Comparison of ENCODE assay signal across 12 cellular contexts in the genomic region with DNA sequence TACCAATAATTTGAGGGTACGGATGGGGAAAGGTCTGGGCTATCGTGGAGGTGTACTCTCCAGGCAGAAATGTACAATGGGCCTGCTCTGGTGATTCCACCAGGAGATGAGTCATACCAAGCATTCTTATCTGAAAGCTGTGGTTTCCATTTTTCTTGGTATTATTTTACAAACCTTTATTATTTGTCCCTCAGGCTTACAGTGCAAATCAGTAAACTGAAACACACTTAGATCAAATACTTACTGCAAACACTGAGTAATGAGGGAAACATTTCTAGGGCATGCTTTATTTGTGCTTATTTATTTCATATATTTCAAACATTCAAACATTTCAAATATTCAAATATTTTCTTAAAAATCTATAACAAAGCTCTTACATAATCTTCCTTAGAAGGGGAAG.
DNase-seq lines count a peak whose midpoint lies in the region; ATAC-seq, FAIRE-seq and TF ChIP-seq lines count a peak whose summit lies in the region.
"Had no signal": no experiment of that assay in that cellular context is flagged by ENCODE, and none has a peak within 500 bp of the region (broad histone marks: within the 10 kb centered on the region; RNA-seq: fewer than 3 reads in every experiment).

No MANE protein-coding gene starts in this region.

- CTCF ChIA-PET in K562 (lab: Yijun Ruan, JAX; ENCODE audit: low intra/inter-chr PET ratio) = no interaction called here

- no peaks in the 10 kb centered on the region for H3K79me2 ChIP-seq in K562 (ENCODE audit: control insufficient read depth, insufficient read depth, low read length)

- no peaks in the 10 kb centered on the region for H3K36me3 ChIP-seq in K562 (ENCODE audit: control insufficient read depth, insufficient read depth, low read length)
- no peaks in the 10 kb centered on the region for H3K36me3 ChIP-seq in testis (ENCODE audit: low read depth, missing control alignments)
- H3K36me3 ChIP-seq: thoracic aorta had no signal

- TF ChIP-seq RAD21 in K562 (CRISPR knock-in tag; conservative IDR thresholded peaks at IDR 0.05 in 1 of 2, IDR thresholded peaks at IDR 0.05 in 1 of 2) = no peak

- peak; percentile 62; the same call in 1 of the 2 replicates for TF ChIP-seq EP300 in K562 (IDR thresholded peaks at IDR 0.05; ENCODE audit: low read length)

- no peak overlapping the region for H2AFZ ChIP-seq in K562 (ENCODE audit: low read depth, low read length)

- TF ChIP-seq CTCF in GM20000 (IDR thresholded peaks at IDR 0.05; ENCODE audit: extremely low read depth, missing control alignments) (no peak), K562 (IDR thresholded peaks at IDR 0.05 in 2 of 3, conservative IDR thresholded peaks at IDR 0.05 in 1 of 3; ENCODE audit: insufficient read depth in 2 of 3, low read depth in 1 of 3, low read length in 3 of 3) (no peak), testis (IDR thresholded peaks at IDR 0.05) (no peak)

- intact Hi-C loops in K562 (cut with micrococcal nuclease) (no loop called here), testis (cut with DNase I; ENCODE audit: low total_unique reads) (no loop called here)

- H3K9me3 ChIP-seq in K562 (replicated peaks; ENCODE audit: control insufficient read depth, insufficient read depth, low read depth, low read length) = no peaks in the 10 kb centered on the region
- H3K9me3 ChIP-seq in testis = no peaks in the 10 kb centered on the region
- H3K9me3 ChIP-seq: thoracic aorta had no signal

- no TSS peak for BruUV-seq in K562 (replicated peaks; lab: Mats Ljungman, UMichigan)

- H3K4me3 ChIP-seq in K562 = no peak overlapping the region
- H3K4me3 ChIP-seq in testis = no peak overlapping the region
- H3K4me3 ChIP-seq: thoracic aorta had no signal

- H3K4me2 ChIP-seq in K562 (ENCODE audit: insufficient read depth, low read length) = no peak overlapping the region

- ATAC-seq in HG03354 (IDR thresholded peaks at IDR 0.05; ENCODE audit: poor library complexity, severe bottlenecking, unreplicated experiment) (peak; percentile 87), K562 (peak; percentile 84)

- TF ChIP-seq POLR2A in K562 (conservative IDR thresholded peaks at IDR 0.05) (no peak), testis (IDR thresholded peaks at IDR 0.05) (no peak)

- H3K27ac ChIP-seq in K562 (ENCODE audit: extremely low read depth, low read depth, low read length) = peak overlapping the region; percentile 79; the same call in 2 of the 3 replicates
- no peak overlapping the region for H3K27ac ChIP-seq in testis

- peak; percentile 47 for DNase-seq in COLO829 (ENCODE audit: low spot score)
- peak; percentile 26 for DNase-seq in GM20000 (ENCODE audit: low spot score)
- peak; percentile 28 to 70 (median 41) for DNase-seq in K562 (ENCODE audit: extremely low read depth in 1 of 4, low spot score in 3 of 4)
- no peak for DNase-seq in testis
- no peak for DNase-seq in NCI-H524 (lab: John Stamatoyannopoulos, UW)
- no peak for DNase-seq in COLO668 (lab: John Stamatoyannopoulos, UW; ENCODE audit: unreplicated experiment)
- no peak for DNase-seq in cortex of kidney (lab: John Stamatoyannopoulos, UW)
- DNase-seq: activated naive CD8-positive, alpha-beta T cell treated with anti-CD3 and anti-CD28 coated beads for 36 hours; NCI-H524 treated with DMSO at 0.1 percent for 48 hours had no signal

- no peaks in the 10 kb centered on the region for H3K27me3 ChIP-seq in K562 (ENCODE audit: control insufficient read depth in 2 of 2, insufficient read depth in 2 of 2, low read length in 2 of 2)
- H3K27me3 ChIP-seq in testis = no peaks in the 10 kb centered on the region

- no peak overlapping the region for H3K9ac ChIP-seq in K562 (ENCODE audit: insufficient read depth in 1 of 2, low read depth in 2 of 2, low read length in 2 of 2)

- in situ Hi-C loops in K562 (cut with MboI) = no loop called here

- no peaks in the 10 kb centered on the region for H4K20me1 ChIP-seq in K562 (replicated peaks; ENCODE audit: control insufficient read depth, insufficient read depth, low read length)

- peak; percentile 54 for FAIRE-seq in K562 (lab: Jason Lieb, UNC)
- FAIRE-seq: G401.6 had no signal

- H3K9me1 ChIP-seq in K562 (ENCODE audit: control insufficient read depth, insufficient read depth, low read length) = no peaks in the 10 kb centered on the region

- POLR2A ChIA-PET in K562 (lab: Yijun Ruan, JAX) = interaction anchor here (1.2 kb wide), 1 partner anchor 19 kb away, joined by 3 read pairs; no protein-coding TSS in a partner anchor

- WGBS in K562 (ENCODE audit: insufficient coverage, low coverage, missing lambda C conversion rate) = 0% methylated on average over 2 of the region's 2 CpGs
- 90 to 93% methylated on average over 2 of the region's 2 CpGs for WGBS in testis, 2 donors

- H3K4me1 ChIP-seq in K562 (replicated peaks in 1 of 2; ENCODE audit: control insufficient read depth in 2 of 2, insufficient read depth in 2 of 2, low read length in 2 of 2) (peaks cover 0 to 18% of the 10 kb centered on the region in 2 experiments; a peak in 4 of 5 replicates), testis (no peaks in the 10 kb centered on the region)

TF ChIP-seq in K562, 482 proteins besides CTCF, POLR2A, EP300 and RAD21 (continues in another document):
- TF ChIP-seq NFE2 (IDR thresholded peaks at IDR 0.05; ENCODE audit: low read depth) (peak; percentile 55), POLR2H (tag; IDR thresholded peaks at IDR 0.05; ENCODE audit: low read depth) (peak; percentile 50), MAFG (tag; conservative IDR thresholded peaks at IDR 0.05) (0 out of 2 replicates have a peak, but pooled peaks have one; percentile 18), TARDBP (IDR thresholded peaks at IDR 0.05) (no peak), TEAD1 (CRISPR knock-in tag; IDR thresholded peaks at IDR 0.05) (peak in 1 of 2 experiments; percentile 71; a peak in 2 of 4 replicates), SMAD4 (CRISPR knock-in tag; conservative IDR thresholded peaks at IDR 0.05) (peak; percentile 41), FOXK1 (CRISPR knock-in tag; IDR thresholded peaks at IDR 0.05; ENCODE audit: borderline replicate concordance) (no peak), ZNF444 (CRISPR knock-in tag; IDR thresholded peaks at IDR 0.05) (no peak), BRF2 (IDR thresholded peaks at IDR 0.05; ENCODE audit: borderline replicate concordance, insufficient read depth, insufficient read length) (no peak), MCM3 (IDR thresholded peaks at IDR 0.05) (no peak), SUPT5H (IDR thresholded peaks at IDR 0.05) (no peak), BCOR (IDR thresholded peaks at IDR 0.05) (no peak)
- TF ChIP-seq, protein P1, sequence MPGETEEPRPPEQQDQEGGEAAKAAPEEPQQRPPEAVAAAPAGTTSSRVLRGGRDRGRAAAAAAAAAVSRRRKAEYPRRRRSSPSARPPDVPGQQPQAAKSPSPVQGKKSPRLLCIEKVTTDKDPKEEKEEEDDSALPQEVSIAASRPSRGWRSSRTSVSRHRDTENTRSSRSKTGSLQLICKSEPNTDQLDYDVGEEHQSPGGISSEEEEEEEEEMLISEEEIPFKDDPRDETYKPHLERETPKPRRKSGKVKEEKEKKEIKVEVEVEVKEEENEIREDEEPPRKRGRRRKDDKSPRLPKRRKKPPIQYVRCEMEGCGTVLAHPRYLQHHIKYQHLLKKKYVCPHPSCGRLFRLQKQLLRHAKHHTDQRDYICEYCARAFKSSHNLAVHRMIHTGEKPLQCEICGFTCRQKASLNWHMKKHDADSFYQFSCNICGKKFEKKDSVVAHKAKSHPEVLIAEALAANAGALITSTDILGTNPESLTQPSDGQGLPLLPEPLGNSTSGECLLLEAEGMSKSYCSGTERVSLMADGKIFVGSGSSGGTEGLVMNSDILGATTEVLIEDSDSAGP (CRISPR knock-in tag; IDR thresholded peaks at IDR 0.05) = no peak
- TF ChIP-seq, protein P2, sequence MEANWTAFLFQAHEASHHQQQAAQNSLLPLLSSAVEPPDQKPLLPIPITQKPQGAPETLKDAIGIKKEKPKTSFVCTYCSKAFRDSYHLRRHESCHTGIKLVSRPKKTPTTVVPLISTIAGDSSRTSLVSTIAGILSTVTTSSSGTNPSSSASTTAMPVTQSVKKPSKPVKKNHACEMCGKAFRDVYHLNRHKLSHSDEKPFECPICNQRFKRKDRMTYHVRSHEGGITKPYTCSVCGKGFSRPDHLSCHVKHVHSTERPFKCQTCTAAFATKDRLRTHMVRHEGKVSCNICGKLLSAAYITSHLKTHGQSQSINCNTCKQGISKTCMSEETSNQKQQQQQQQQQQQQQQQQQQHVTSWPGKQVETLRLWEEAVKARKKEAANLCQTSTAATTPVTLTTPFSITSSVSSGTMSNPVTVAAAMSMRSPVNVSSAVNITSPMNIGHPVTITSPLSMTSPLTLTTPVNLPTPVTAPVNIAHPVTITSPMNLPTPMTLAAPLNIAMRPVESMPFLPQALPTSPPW (CRISPR knock-in tag; IDR thresholded peaks at IDR 0.05) = 0 out of 2 replicates have a peak, but pooled peaks have one; percentile 37
- TF ChIP-seq, protein P3, sequence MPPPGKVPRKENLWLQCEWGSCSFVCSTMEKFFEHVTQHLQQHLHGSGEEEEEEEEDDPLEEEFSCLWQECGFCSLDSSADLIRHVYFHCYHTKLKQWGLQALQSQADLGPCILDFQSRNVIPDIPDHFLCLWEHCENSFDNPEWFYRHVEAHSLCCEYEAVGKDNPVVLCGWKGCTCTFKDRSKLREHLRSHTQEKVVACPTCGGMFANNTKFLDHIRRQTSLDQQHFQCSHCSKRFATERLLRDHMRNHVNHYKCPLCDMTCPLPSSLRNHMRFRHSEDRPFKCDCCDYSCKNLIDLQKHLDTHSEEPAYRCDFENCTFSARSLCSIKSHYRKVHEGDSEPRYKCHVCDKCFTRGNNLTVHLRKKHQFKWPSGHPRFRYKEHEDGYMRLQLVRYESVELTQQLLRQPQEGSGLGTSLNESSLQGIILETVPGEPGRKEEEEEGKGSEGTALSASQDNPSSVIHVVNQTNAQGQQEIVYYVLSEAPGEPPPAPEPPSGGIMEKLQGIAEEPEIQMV (tag; conservative IDR thresholded peaks at IDR 0.05; ENCODE audit: low read depth) = no peak

Comparison
In these comparisons a context has a peak if more than half of its experiments do, and no peak if none do; other contexts are left out.
1. DNase-seq: peak in COLO829 (single experiment), GM20000 (single experiment) and K562 (4 of 4); none in testis (single experiment), NCI-H524 (0 of 2), COLO668 (single experiment) and cortex of kidney (single experiment).